ENCODE assay signal across 14 cellular contexts in the genomic region with DNA sequence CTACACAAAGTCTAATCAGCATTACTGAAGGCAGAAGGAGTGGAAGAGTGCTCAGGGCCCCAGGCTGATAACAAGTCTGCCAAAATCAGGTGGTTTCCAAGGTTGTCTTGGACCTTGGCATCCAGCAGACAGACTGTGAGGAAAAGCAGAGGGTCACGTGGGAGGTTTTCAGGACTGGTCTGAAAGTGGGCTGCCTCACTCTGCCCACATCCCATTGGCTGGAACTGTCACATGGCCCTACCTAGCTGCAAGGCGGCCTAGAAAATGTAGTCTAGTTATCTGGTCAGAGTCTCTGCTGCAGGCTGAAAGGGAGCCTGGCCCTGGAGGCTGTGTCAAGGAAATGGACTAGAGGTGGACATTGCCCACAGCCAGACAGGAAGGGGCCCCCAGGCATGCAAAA.
"Had no signal": no experiment of that assay in that cellular context is flagged by ENCODE, and none has a peak within 500 bp of the region (broad histone marks: within the 10 kb centered on the region; RNA-seq: fewer than 3 reads in every experiment).

No MANE protein-coding gene starts in this region.

- H3K9me3 ChIP-seq: pancreas had no signal

- H3K27me3 ChIP-seq: pancreas had no signal

- H3K36me3 Mint-ChIP-seq: naive thymus-derived CD8-positive, alpha-beta T cell had no signal

- DNase-seq: effector CD4-positive, alpha-beta T cell; foreskin melanocyte; hippocampal formation; left colon; naive thymus-derived CD8-positive, alpha-beta T cell; pancreas; right cardiac atrium; small intestine; stimulated activated CD4-positive, alpha-beta T cell treated with anti-CD3 and anti-CD28 coated beads, Interleukin-12 subunit alpha, Interleukin-12 subunit beta, amount 100 ng/mL, for 4 hours; stimulated activated naive CD4-positive, alpha-beta T cell; trophoblast cell had no signal

- H3K4me3 Mint-ChIP-seq: naive thymus-derived CD8-positive, alpha-beta T cell had no signal

- H3K4me3 ChIP-seq: coronary artery, pancreas had no signal

- H3K9me3 Mint-ChIP-seq: naive thymus-derived CD8-positive, alpha-beta T cell had no signal

- H3K4me1 ChIP-seq: pancreas had no signal

- ATAC-seq: left colon; naive thymus-derived CD8-positive, alpha-beta T cell; right cardiac atrium had no signal

- H3K27ac ChIP-seq: coronary artery, pancreas had no signal

- H3K36me3 ChIP-seq: pancreas had no signal

- H3K27ac Mint-ChIP-seq: naive thymus-derived CD8-positive, alpha-beta T cell; progenitor cell of endocrine pancreas had no signal

- H3K4me1 Mint-ChIP-seq: naive thymus-derived CD8-positive, alpha-beta T cell had no signal

- FAIRE-seq: pancreas, small intestine, urothelium cell line had no signal
